Comparison of ENCODE assay signal across 8 cellular contexts in the genomic region with DNA sequence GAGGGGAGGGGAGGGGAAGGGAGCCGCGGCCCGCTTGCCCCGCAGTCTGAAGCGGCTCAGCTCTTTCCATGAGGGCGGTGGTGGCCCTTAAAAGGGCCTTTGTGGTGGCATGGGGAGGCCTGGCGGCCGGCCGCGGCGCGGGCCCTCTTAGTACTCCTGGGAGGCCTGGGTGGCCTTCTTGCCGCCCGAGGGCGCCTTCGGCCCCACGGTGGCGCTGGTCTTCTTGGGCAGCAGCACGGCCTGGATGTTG. TPM values are rescaled to one million over a fixed set of nuclear protein-coding genes. Genes with fewer than 3 reads are reported as not detected.
A peak's percentile ranks its signal among the peaks of the same experiment; 100 is the strongest.
DNase-seq lines count a peak whose midpoint lies in the region; ATAC-seq and TF ChIP-seq lines count a peak whose summit lies in the region.

No MANE protein-coding gene starts in this region.

- H3K27me3 Mint-ChIP-seq in CD4-positive, CD25-positive, alpha-beta regulatory T cell: no peaks in the 10 kb centered on the region

- H3K27ac Mint-ChIP-seq in CD4-positive, CD25-positive, alpha-beta regulatory T cell: peak overlapping the region; percentile 80 to 94 (median 93)

- peaks cover 24% of the 10 kb centered on the region for H3K36me3 Mint-ChIP-seq in CD4-positive, CD25-positive, alpha-beta regulatory T cell

- TF ChIP-seq CTCF in choroid plexus epithelial cell (conservative IDR thresholded peaks at IDR 0.05; ENCODE audit: low read depth, low read length): peak; percentile 73

- no peaks in the 10 kb centered on the region for H3K9me3 Mint-ChIP-seq in CD4-positive, CD25-positive, alpha-beta regulatory T cell

- peaks cover 16% of the 10 kb centered on the region for H3K36me3 ChIP-seq in CD4-positive, CD25-positive, alpha-beta regulatory T cell (ENCODE audit: control insufficient read depth, insufficient read depth, low read length)
- peaks cover 25% of the 10 kb centered on the region for H3K36me3 ChIP-seq in SJCRH30

- H3K9me3 ChIP-seq in CD4-positive, CD25-positive, alpha-beta regulatory T cell (ENCODE audit: control insufficient read depth in 2 of 2, low read length in 2 of 2): no peaks in the 10 kb centered on the region
- no peaks in the 10 kb centered on the region for H3K9me3 ChIP-seq in SJCRH30 (replicated peaks)

- H3K4me3 Mint-ChIP-seq in CD4-positive, CD25-positive, alpha-beta regulatory T cell: peak overlapping the region; percentile 82 to 95 (median 91)

- H3K27ac ChIP-seq in CD4-positive, CD25-positive, alpha-beta regulatory T cell (ENCODE audit: insufficient read depth, low read length, poor library complexity, severe bottlenecking): peak overlapping the region; percentile 73
- peak overlapping the region; percentile 87 for H3K27ac ChIP-seq in SJCRH30

- peaks cover 29% of the 10 kb centered on the region for H3K4me1 ChIP-seq in CD4-positive, CD25-positive, alpha-beta regulatory T cell (ENCODE audit: control insufficient read depth, insufficient read depth, low read length, poor library complexity, severe bottlenecking)
- H3K4me1 ChIP-seq in SJCRH30: peaks cover 4% of the 10 kb centered on the region; the same call in 1 of the 2 replicates

- DNase-seq in CD4-positive, CD25-positive, alpha-beta regulatory T cell: peak in 1 of 3 donors; percentile 56
- DNase-seq in SJCRH30: peak in 1 of 2 experiments; percentile 68
- peak; percentile 89 for DNase-seq in choroid plexus epithelial cell (ENCODE audit: low read depth)
- DNase-seq in left kidney (ENCODE audit: low read depth, low spot score): peak; percentile 91
- peak; percentile 36 for DNase-seq in stimulated activated CD8-positive, alpha-beta memory T cell treated with anti-CD3 and anti-CD28 coated beads, Interleukin-12 subunit alpha, Interleukin-12 subunit beta, amount 100 ng/mL, for 1 hour (ENCODE audit: low read depth)
- no peak for DNase-seq in NCI-H2171 treated with DMSO at 0.1 percent for 48 hours (lab: John Stamatoyannopoulos, UW)

- H3K4me1 Mint-ChIP-seq in CD4-positive, CD25-positive, alpha-beta regulatory T cell: peaks cover 11 to 49% (median 28%) of the 10 kb centered on the region in 4 donors

- peak; percentile 28 to 34 for ATAC-seq in CD4-positive, CD25-positive, alpha-beta regulatory T cell (ENCODE audit: low read depth in 2 of 2)
- ATAC-seq in GM18858 (IDR thresholded peaks at IDR 0.05; ENCODE audit: unreplicated experiment): peak; percentile 19
- peak; percentile 36 for ATAC-seq in HG03045 (IDR thresholded peaks at IDR 0.05; ENCODE audit: unreplicated experiment)

- H3K4me3 ChIP-seq in CD4-positive, CD25-positive, alpha-beta regulatory T cell (ENCODE audit: low read depth, low read length): peak overlapping the region; percentile 57
- H3K4me3 ChIP-seq in SJCRH30: peak overlapping the region; percentile 96
- H3K4me3 ChIP-seq in choroid plexus epithelial cell (ENCODE audit: low read depth, low read length): peak overlapping the region; percentile 76

- no peaks in the 10 kb centered on the region for H3K27me3 ChIP-seq in CD4-positive, CD25-positive, alpha-beta regulatory T cell (ENCODE audit: control insufficient read depth, insufficient read depth, low read length)
- no peaks in the 10 kb centered on the region for H3K27me3 ChIP-seq in SJCRH30

RNA-seq across cellular contexts. Expression of gene DPAGT1, which starts 6.9 kb away (rescaled TPM):
- 22.5 TPM for total RNA-seq in CD4-positive, CD25-positive, alpha-beta regulatory T cell
- 10 to 100 TPM; 28.6 to 35.2 (median 32.6) TPM for polyA plus RNA-seq in CD4-positive, CD25-positive, alpha-beta regulatory T cell
- 23.7 and 24.0 TPM in 2 replicates for total RNA-seq in SJCRH30 (2014; rRNA removed; shearing (Covaris generic))

RNA-seq across cellular contexts. Expression of gene HMBS, which starts 10.1 kb away (rescaled TPM):
- total RNA-seq in CD4-positive, CD25-positive, alpha-beta regulatory T cell: 5.9 TPM
- polyA plus RNA-seq in CD4-positive, CD25-positive, alpha-beta regulatory T cell: 10 to 100 TPM; 11.2 to 15.5 (median 13.6) TPM
- 10.1 and 14.3 TPM in 2 replicates for total RNA-seq in SJCRH30 (2014; rRNA removed; shearing (Covaris generic))

RNA-seq across cellular contexts. Expression of gene C2CD2L, which starts 12.4 kb away (rescaled TPM):
- total RNA-seq in CD4-positive, CD25-positive, alpha-beta regulatory T cell: 21.1 TPM
- 1 to 10 TPM; 2.1 to 4.6 (median 4.5) TPM for polyA plus RNA-seq in CD4-positive, CD25-positive, alpha-beta regulatory T cell
- 4.1 and 4.8 TPM in 2 replicates for total RNA-seq in SJCRH30 (2014; rRNA removed; shearing (Covaris generic))

RNA-seq across cellular contexts. Expression of gene HINFP, which starts 26.6 kb away (rescaled TPM):
- 24.4 TPM for total RNA-seq in CD4-positive, CD25-positive, alpha-beta regulatory T cell
- 10 to 100 TPM in 3 of 4 donors, 1 to 10 TPM in 1; 10.0 to 18.1 (median 13.3) TPM for polyA plus RNA-seq in CD4-positive, CD25-positive, alpha-beta regulatory T cell
- total RNA-seq in SJCRH30 (2014; rRNA removed; shearing (Covaris generic)): 14.4 and 15.2 TPM in 2 replicates

RNA-seq across cellular contexts. Expression of gene VPS11, which starts 27.1 kb away (rescaled TPM):
- total RNA-seq in CD4-positive, CD25-positive, alpha-beta regulatory T cell: 78.8 TPM
- polyA plus RNA-seq in CD4-positive, CD25-positive, alpha-beta regulatory T cell: 10 to 100 TPM; 53.2 to 59.2 (median 56.9) TPM
- 11.6 and 11.9 TPM in 2 replicates for total RNA-seq in SJCRH30 (2014; rRNA removed; shearing (Covaris generic))
